Comparison of ENCODE assay signal across 31 cellular contexts in genomic region chr1:36769886-36770830, GRCh38.
DNase-seq lines count a peak whose midpoint lies in the region; ATAC-seq, FAIRE-seq and TF ChIP-seq lines count a peak whose summit lies in the region.
"Had no signal": no experiment of that assay in that cellular context is flagged by ENCODE, and none has a peak within 500 bp of the region (broad histone marks: within the 10 kb centered on the region; RNA-seq: fewer than 3 reads in every experiment).

No MANE protein-coding gene starts in this region.

- H3K27ac ChIP-seq in 22Rv1 (peak overlapping the region; percentile 13), HEK293 (ENCODE audit: extremely low read depth, low read depth, low read length) (no peak overlapping the region), VCaP (peak overlapping the region; percentile 41; the same call in 1 of the 2 replicates), kidney (ENCODE audit: low read depth in 2 of 2, low read length in 2 of 2) (no peak overlapping the region)
- H3K27ac ChIP-seq: esophagus squamous epithelium, left ventricle myocardium inferior, SJCRH30, skin epidermis, stomach, thyroid gland had no signal

- H3K36me3 ChIP-seq in HEK293 (ENCODE audit: control insufficient read depth in 2 of 2, insufficient read depth in 1 of 2, low read length in 2 of 2) (no peaks in the 10 kb centered on the region), kidney (ENCODE audit: control insufficient read depth in 1 of 2, insufficient read depth in 2 of 2, low read length in 2 of 2) (no peaks in the 10 kb centered on the region)
- H3K36me3 ChIP-seq: BE2C, esophagus squamous epithelium, left ventricle myocardium inferior, SJCRH30, stomach, thyroid gland had no signal

- H3K9me3 ChIP-seq in HEK293 (ENCODE audit: control insufficient read depth, insufficient read depth, low read depth, low read length) (no peaks in the 10 kb centered on the region), kidney (ENCODE audit: control insufficient read depth in 1 of 2, low read length in 2 of 2) (no peaks in the 10 kb centered on the region)
- H3K9me3 ChIP-seq: BE2C, esophagus squamous epithelium, left ventricle myocardium inferior, SJCRH30, stomach, thyroid gland had no signal

- POLR2A ChIA-PET in HEK293 (lab: Yijun Ruan, JAX), result no interaction called here

- in situ Hi-C loops in GM13977 (cut with MboI; ENCODE audit: low pct_unique_long_range_greater_than_20kb, low sequenced_read_pairs, unreplicated experiment), result no loop called here

- intact Hi-C loops in kidney (cut with DNase I), result no loop called here

- ATAC-seq in GM21367 (IDR thresholded peaks at IDR 0.05; ENCODE audit: unreplicated experiment), result no peak
- ATAC-seq: activated CD4-positive, alpha-beta T cell treated with anti-CD3 and anti-CD28 coated beads for 36 hours; activated CD8-positive, alpha-beta T cell treated with anti-CD3 and anti-CD28 coated beads, Interleukin-2, amount 10 ng/mL, durations not matched to agents 7 days and 5 days; HCT116; T-cell had no signal

- H3K4me1 ChIP-seq in HEK293 (ENCODE audit: control insufficient read depth, insufficient read depth, low read length) (no peaks in the 10 kb centered on the region), kidney (ENCODE audit: control insufficient read depth in 1 of 2, insufficient read depth in 1 of 2, low read depth in 1 of 2, low read length in 2 of 2) (no peaks in the 10 kb centered on the region)
- H3K4me1 ChIP-seq: esophagus squamous epithelium, left ventricle myocardium inferior, SJCRH30 had no signal

- no peak for TF ChIP-seq CTCF in 22Rv1 (IDR thresholded peaks at IDR 0.05)
- TF ChIP-seq CTCF in HEK293 (tag by site-specific recombination; IDR thresholded peaks at IDR 0.05), result no peak
- TF ChIP-seq CTCF in VCaP (conservative IDR thresholded peaks at IDR 0.05), result no peak
- TF ChIP-seq CTCF in kidney (IDR thresholded peaks at IDR 0.05; ENCODE audit: borderline replicate concordance, extremely low read depth, insufficient read depth), result no peak
- no peak for TF ChIP-seq CTCF in GM13977 (IDR thresholded peaks at IDR 0.05; ENCODE audit: extremely low read depth, insufficient read depth, missing control alignments)

- DNase-seq in kidney (peak; percentile 6), T-helper 9 cell (no peak), NCI-H146 treated with DMSO at 0.1 percent for 48 hours (lab: John Stamatoyannopoulos, UW; ENCODE audit: unreplicated experiment) (no peak), GM13977 (ENCODE audit: low spot score) (no peak)
- DNase-seq: activated CD4-positive, alpha-beta T cell treated with anti-CD3 and anti-CD28 coated beads for 36 hours; activated CD8-positive, alpha-beta T cell treated with anti-CD3 and anti-CD28 coated beads, Interleukin-2, amount 10 ng/mL, durations not matched to agents 7 days and 5 days; BE2C; caudate nucleus; CD8-positive, alpha-beta memory T cell; DMS79 treated with DMSO at 0.1 percent for 48 hours; esophagus squamous epithelium; left ventricle myocardium inferior; naive B cell; NCI-H1436; SJCRH30; stimulated activated CD8-positive, alpha-beta memory T cell treated with anti-CD3 and anti-CD28 coated beads, Interleukin-4, amount 100 ng/mL, for 48 hours; stomach; T-cell; thyroid gland had no signal

- no peak overlapping the region for H3K9ac ChIP-seq in kidney (ENCODE audit: low read length in 2 of 2)

- no peak overlapping the region for H3K4me3 ChIP-seq in HEK293 (ENCODE audit: low read depth, low read length)
- H3K4me3 ChIP-seq in kidney (ENCODE audit: low read length in 2 of 2), result no peak overlapping the region
- H3K4me3 ChIP-seq: esophagus squamous epithelium, left ventricle myocardium inferior, SJCRH30, skin epidermis, stomach, thyroid gland had no signal

- no peak for FAIRE-seq in kidney (lab: Jason Lieb, UNC)
- FAIRE-seq: astrocyte, endometrium, frontal cortex, GM18507, RCC 7860, TTC549 had no signal

- CTCF ChIA-PET in HEK293 (lab: Yijun Ruan, JAX), result no interaction called here

TF ChIP-seq in HEK293, 187 proteins besides CTCF, POLR2A, EP300 and RAD21:
- peak; percentile 31; the same call in 1 of the 2 replicates for TF ChIP-seq ZNF664 (tag by site-specific recombination; IDR thresholded peaks at IDR 0.05)
- peak; percentile 35 for TF ChIP-seq ZIC2 (tag by site-specific recombination; IDR thresholded peaks at IDR 0.05)
- TF ChIP-seq GLIS1 (tag by site-specific recombination; IDR thresholded peaks at IDR 0.05), result 0 out of 2 replicates have a peak, but pooled peaks have one; percentile 17
- no peak for TF ChIP-seq ZBTB21 (tag by site-specific recombination; IDR thresholded peaks at IDR 0.05)
TF ChIP-seq in HEK293: peak in this region for 3.

Comparison
In these comparisons a context has a peak if more than half of its experiments do, and no peak if none do; other contexts are left out.
1. H3K27ac ChIP-seq: peak in 22Rv1 (single experiment) and VCaP (single experiment); none in HEK293 (single experiment) and kidney (0 of 2).